ENCODE assay signal across 1 cellular context in the genomic region with DNA sequence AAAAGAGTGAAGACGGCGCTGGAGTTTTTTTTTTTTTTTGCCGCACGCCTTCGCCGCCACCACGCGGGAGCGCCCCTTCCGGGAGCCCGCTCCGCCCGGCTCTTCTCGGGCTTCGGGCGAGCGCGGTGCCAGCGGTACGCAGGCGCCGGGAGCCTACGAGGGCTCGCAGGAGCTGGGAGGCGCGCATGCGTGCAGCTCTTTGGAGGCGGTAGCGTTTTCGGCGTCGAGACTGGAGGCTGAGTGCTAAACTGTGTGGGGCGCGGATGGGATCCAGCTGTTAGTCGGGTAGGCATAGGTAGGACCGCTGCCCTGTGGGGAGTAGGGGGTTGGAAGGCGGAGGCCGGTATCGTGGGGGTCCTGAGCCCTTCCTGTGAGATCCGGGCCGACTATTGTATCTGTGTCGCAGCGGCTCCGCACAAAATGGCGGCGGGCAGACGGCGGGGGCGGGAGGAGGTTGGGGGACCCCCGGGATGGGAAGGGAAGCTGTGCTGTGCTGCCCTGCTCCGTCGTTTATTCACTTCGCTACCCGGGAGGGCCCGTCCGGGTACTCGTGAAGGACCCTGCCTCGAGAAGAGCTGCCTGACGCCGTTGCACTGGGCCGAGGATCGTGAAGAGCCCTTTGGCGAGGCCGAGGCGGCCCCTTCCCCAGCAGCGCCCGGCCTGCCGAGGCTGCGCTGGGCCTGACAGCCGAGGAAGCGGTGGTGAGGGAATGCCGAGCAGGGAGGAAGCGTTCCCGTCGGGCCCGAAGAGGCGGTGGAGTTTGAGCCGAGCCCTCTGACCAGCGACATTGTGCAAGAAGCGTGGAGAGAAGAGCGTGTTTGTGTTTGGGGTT.
TF ChIP-seq lines count a peak whose summit lies in the region.

A gene with protein sequence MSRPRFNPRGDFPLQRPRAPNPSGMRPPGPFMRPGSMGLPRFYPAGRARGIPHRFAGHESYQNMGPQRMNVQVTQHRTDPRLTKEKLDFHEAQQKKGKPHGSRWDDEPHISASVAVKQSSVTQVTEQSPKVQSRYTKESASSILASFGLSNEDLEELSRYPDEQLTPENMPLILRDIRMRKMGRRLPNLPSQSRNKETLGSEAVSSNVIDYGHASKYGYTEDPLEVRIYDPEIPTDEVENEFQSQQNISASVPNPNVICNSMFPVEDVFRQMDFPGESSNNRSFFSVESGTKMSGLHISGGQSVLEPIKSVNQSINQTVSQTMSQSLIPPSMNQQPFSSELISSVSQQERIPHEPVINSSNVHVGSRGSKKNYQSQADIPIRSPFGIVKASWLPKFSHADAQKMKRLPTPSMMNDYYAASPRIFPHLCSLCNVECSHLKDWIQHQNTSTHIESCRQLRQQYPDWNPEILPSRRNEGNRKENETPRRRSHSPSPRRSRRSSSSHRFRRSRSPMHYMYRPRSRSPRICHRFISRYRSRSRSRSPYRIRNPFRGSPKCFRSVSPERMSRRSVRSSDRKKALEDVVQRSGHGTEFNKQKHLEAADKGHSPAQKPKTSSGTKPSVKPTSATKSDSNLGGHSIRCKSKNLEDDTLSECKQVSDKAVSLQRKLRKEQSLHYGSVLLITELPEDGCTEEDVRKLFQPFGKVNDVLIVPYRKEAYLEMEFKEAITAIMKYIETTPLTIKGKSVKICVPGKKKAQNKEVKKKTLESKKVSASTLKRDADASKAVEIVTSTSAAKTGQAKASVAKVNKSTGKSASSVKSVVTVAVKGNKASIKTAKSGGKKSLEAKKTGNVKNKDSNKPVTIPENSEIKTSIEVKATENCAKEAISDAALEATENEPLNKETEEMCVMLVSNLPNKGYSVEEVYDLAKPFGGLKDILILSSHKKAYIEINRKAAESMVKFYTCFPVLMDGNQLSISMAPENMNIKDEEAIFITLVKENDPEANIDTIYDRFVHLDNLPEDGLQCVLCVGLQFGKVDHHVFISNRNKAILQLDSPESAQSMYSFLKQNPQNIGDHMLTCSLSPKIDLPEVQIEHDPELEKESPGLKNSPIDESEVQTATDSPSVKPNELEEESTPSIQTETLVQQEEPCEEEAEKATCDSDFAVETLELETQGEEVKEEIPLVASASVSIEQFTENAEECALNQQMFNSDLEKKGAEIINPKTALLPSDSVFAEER (N-terminal part only) (plus strand): TSS at position 202 of the 832 bp plus-strand sequence. CDS start 17,173 bp downstream, outside the sequence.

TF ChIP-seq in HepG2, 621 proteins besides CTCF, POLR2A, EP300 and RAD21 (continued from another document and continues in another):
- TF ChIP-seq, protein P1, sequence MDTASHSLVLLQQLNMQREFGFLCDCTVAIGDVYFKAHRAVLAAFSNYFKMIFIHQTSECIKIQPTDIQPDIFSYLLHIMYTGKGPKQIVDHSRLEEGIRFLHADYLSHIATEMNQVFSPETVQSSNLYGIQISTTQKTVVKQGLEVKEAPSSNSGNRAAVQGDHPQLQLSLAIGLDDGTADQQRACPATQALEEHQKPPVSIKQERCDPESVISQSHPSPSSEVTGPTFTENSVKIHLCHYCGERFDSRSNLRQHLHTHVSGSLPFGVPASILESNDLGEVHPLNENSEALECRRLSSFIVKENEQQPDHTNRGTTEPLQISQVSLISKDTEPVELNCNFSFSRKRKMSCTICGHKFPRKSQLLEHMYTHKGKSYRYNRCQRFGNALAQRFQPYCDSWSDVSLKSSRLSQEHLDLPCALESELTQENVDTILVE (CRISPR knock-in tag; IDR thresholded peaks at IDR 0.05), result peak; percentile 73
- 0 out of 2 replicates have a peak, but pooled peaks have one; percentile 9 for TF ChIP-seq MYPOP (CRISPR knock-in tag; IDR thresholded peaks at IDR 0.05)
- peak; percentile 86 for TF ChIP-seq ZNF788 (CRISPR knock-in tag; IDR thresholded peaks at IDR 0.05; ENCODE audit: borderline replicate concordance)
- TF ChIP-seq, protein P2, sequence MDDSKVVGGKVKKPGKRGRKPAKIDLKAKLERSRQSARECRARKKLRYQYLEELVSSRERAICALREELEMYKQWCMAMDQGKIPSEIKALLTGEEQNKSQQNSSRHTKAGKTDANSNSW (CRISPR knock-in tag; IDR thresholded peaks at IDR 0.05; ENCODE audit: borderline replicate concordance), result peak; percentile 47; the same call in 1 of the 2 replicates
- TF ChIP-seq U2AF2 (IDR thresholded peaks at IDR 0.05; ENCODE audit: low read depth, low read length), result no peak
- no peak for TF ChIP-seq NCOA5 (CRISPR knock-in tag; IDR thresholded peaks at IDR 0.05)
- TF ChIP-seq THYN1 (CRISPR knock-in tag; IDR thresholded peaks at IDR 0.05; ENCODE audit: borderline replicate concordance, low read depth), result no peak
- peak; percentile 33; the same call in 1 of the 2 replicates for TF ChIP-seq BCL6 (CRISPR knock-in tag; IDR thresholded peaks at IDR 0.05)
- peak; percentile 91 for TF ChIP-seq HES4 (CRISPR knock-in tag; IDR thresholded peaks at IDR 0.05; ENCODE audit: borderline replicate concordance)
- peak; percentile 66; the same call in 1 of the 2 replicates for TF ChIP-seq ZHX2 (IDR thresholded peaks at IDR 0.05; ENCODE audit: low read depth)
- no peak for TF ChIP-seq ZHX2 (CRISPR knock-in tag; IDR thresholded peaks at IDR 0.05; ENCODE audit: borderline replicate concordance)
- peak; percentile 15; the same call in 1 of the 2 replicates for TF ChIP-seq ZNF644 (CRISPR knock-in tag; IDR thresholded peaks at IDR 0.05; ENCODE audit: low read depth)
- TF ChIP-seq MIER2 (CRISPR knock-in tag; IDR thresholded peaks at IDR 0.05), result peak; percentile 50; the same call in 1 of the 2 replicates
- TF ChIP-seq PITX1 (CRISPR knock-in tag; IDR thresholded peaks at IDR 0.05), result peak; percentile 53; the same call in 1 of the 2 replicates
- TF ChIP-seq, protein P3, sequence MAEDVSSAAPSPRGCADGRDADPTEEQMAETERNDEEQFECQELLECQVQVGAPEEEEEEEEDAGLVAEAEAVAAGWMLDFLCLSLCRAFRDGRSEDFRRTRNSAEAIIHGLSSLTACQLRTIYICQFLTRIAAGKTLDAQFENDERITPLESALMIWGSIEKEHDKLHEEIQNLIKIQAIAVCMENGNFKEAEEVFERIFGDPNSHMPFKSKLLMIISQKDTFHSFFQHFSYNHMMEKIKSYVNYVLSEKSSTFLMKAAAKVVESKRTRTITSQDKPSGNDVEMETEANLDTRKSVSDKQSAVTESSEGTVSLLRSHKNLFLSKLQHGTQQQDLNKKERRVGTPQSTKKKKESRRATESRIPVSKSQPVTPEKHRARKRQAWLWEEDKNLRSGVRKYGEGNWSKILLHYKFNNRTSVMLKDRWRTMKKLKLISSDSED (CRISPR knock-in tag; IDR thresholded peaks at IDR 0.05), result no peak
- TF ChIP-seq, protein P4, sequence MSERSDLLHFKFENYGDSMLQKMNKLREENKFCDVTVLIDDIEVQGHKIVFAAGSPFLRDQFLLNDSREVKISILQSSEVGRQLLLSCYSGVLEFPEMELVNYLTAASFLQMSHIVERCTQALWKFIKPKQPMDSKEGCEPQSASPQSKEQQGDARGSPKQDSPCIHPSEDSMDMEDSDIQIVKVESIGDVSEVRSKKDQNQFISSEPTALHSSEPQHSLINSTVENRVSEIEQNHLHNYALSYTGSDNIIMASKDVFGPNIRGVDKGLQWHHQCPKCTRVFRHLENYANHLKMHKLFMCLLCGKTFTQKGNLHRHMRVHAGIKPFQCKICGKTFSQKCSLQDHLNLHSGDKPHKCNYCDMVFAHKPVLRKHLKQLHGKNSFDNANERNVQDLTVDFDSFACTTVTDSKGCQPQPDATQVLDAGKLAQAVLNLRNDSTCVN (CRISPR knock-in tag; IDR thresholded peaks at IDR 0.05; ENCODE audit: borderline replicate concordance), result peak; percentile 28; the same call in 1 of the 2 replicates
- peak; percentile 12; the same call in 1 of the 2 replicates for TF ChIP-seq ZNF614 (CRISPR knock-in tag; IDR thresholded peaks at IDR 0.05; ENCODE audit: borderline replicate concordance)
- TF ChIP-seq MXI1 (IDR thresholded peaks at IDR 0.05; ENCODE audit: borderline replicate concordance, low read depth, low read length), result peak; percentile 72; the same call in 1 of the 3 replicates
- 0 out of 2 replicates have a peak, but pooled peaks have one; percentile 17 for TF ChIP-seq TSC22D2 (CRISPR knock-in tag; IDR thresholded peaks at IDR 0.05; ENCODE audit: borderline replicate concordance)
- peak; percentile 60; the same call in 1 of the 2 replicates for TF ChIP-seq CAMTA2 (CRISPR knock-in tag; IDR thresholded peaks at IDR 0.05; ENCODE audit: borderline replicate concordance)
- TF ChIP-seq ZNF431 (CRISPR knock-in tag; IDR thresholded peaks at IDR 0.05; ENCODE audit: borderline replicate concordance, low read depth), result no peak; the same call in 1 of the 2 replicates
- TF ChIP-seq HOMEZ (CRISPR knock-in tag; IDR thresholded peaks at IDR 0.05; ENCODE audit: low read depth), result no peak
- TF ChIP-seq ZNF256 (CRISPR knock-in tag; conservative IDR thresholded peaks at IDR 0.05), result peak; percentile 90; the same call in 1 of the 2 replicates
- TF ChIP-seq GATA4 (IDR thresholded peaks at IDR 0.05; ENCODE audit: borderline replicate concordance, low read depth), result no peak; the same call in 1 of the 2 replicates
- TF ChIP-seq, protein P5, sequence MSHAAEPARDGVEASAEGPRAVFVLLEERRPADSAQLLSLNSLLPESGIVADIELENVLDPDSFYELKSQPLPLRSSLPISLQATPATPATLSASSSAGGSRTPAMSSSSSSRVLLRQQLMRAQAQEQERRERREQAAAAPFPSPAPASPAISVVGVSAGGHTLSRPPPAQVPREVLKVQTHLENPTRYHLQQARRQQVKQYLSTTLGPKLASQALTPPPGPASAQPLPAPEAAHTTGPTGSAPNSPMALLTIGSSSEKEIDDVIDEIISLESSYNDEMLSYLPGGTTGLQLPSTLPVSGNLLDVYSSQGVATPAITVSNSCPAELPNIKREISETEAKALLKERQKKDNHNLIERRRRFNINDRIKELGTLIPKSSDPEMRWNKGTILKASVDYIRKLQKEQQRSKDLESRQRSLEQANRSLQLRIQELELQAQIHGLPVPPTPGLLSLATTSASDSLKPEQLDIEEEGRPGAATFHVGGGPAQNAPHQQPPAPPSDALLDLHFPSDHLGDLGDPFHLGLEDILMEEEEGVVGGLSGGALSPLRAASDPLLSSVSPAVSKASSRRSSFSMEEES (CRISPR knock-in tag; IDR thresholded peaks at IDR 0.05), result no peak
- TF ChIP-seq DPF2 (CRISPR knock-in tag; IDR thresholded peaks at IDR 0.05; ENCODE audit: borderline replicate concordance, low read depth), result peak; percentile 37; the same call in 1 of the 2 replicates
- TF ChIP-seq SRSF1 (optimal IDR thresholded peaks at IDR 0.05; ENCODE audit: low read depth, low read length), result peak; percentile 19
- TF ChIP-seq ZNF343 (CRISPR knock-in tag; IDR thresholded peaks at IDR 0.05), result no peak
- TF ChIP-seq, protein P6, sequence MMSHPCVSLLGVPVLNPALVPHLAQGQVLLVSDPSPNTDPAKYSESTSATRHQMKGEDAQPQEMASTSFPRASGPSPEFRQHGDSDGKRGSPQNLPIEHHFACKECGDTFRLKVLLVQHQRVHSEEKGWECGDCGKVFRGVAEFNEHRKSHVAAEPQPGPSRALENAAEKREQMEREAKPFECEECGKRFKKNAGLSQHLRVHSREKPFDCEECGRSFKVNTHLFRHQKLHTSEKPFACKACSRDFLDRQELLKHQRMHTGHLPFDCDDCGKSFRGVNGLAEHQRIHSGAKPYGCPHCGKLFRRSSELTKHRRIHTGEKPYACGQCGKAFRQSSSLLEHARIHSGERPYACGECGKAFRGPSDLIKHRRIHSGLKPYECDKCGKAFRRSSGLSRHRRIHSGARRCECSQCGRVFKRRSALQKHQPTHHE (CRISPR knock-in tag; IDR thresholded peaks at IDR 0.05; ENCODE audit: borderline replicate concordance), result peak; percentile 22
- TF ChIP-seq ZNF326 (CRISPR knock-in tag; IDR thresholded peaks at IDR 0.05; ENCODE audit: borderline replicate concordance), result no peak
